1 cellular context compared by ENCODE assay signal in genomic region chr7:100101016-100101862, GRCh38.
TF ChIP-seq lines count a peak whose summit lies in the region.

Gene AP4M1, plus strand, starts transcription at chr7:100101643. Its CDS starts 72 bp downstream, at chr7:100101715.
Gene MCM7, minus strand, starts transcription at chr7:100101397. Its CDS starts 103 bp downstream, at chr7:100101294.

TF ChIP-seq in K562, 482 proteins besides CTCF, POLR2A, EP300 and RAD21 (continued from another document and continues in another):
- TF ChIP-seq DLX4 (CRISPR knock-in tag; IDR thresholded peaks at IDR 0.05) (no peak), RFX7 (CRISPR knock-in tag; IDR thresholded peaks at IDR 0.05) (no peak), CC2D1A (IDR thresholded peaks at IDR 0.05) (no peak), ASH1L (IDR thresholded peaks at IDR 0.05; ENCODE audit: borderline replicate concordance, low read depth, partially characterized antibody) (peak; percentile 77), POLR2B (IDR thresholded peaks at IDR 0.05; ENCODE audit: low read depth, partially characterized antibody) (peak; percentile 88), MECOM (CRISPR knock-in tag; IDR thresholded peaks at IDR 0.05) (no peak), JUNB (CRISPR knock-in tag; conservative IDR thresholded peaks at IDR 0.05) (no peak), BCL6 (CRISPR knock-in tag; IDR thresholded peaks at IDR 0.05) (no peak; the same call in 1 of the 2 replicates), JUND (IDR thresholded peaks at IDR 0.05; ENCODE audit: borderline replicate concordance, low read depth, low read length) (peak; percentile 49; the same call in 1 of the 2 replicates), JUND (tag; IDR thresholded peaks at IDR 0.05; ENCODE audit: borderline replicate concordance, low read depth, low read length) (no peak; the same call in 2 of the 3 replicates), DACH1 (IDR thresholded peaks at IDR 0.05; ENCODE audit: partially characterized antibody) (no peak), ETS2 (tag; IDR thresholded peaks at IDR 0.05; ENCODE audit: borderline replicate concordance, poor library complexity, severe bottlenecking) (no peak), MIER1 (IDR thresholded peaks at IDR 0.05; ENCODE audit: low read depth) (no peak), PYGO2 (tag; IDR thresholded peaks at IDR 0.05) (no peak), IRF9 (tag; IDR thresholded peaks at IDR 0.05) (no peak), ZNF707 (CRISPR knock-in tag; conservative IDR thresholded peaks at IDR 0.05) (no peak), XRCC3 (IDR thresholded peaks at IDR 0.05) (no peak), VEZF1 (CRISPR knock-in tag; IDR thresholded peaks at IDR 0.05) (peak; percentile 92), ZFP91 (CRISPR knock-in tag; IDR thresholded peaks at IDR 0.05) (peak; percentile 98), ZNF511 (CRISPR knock-in tag; IDR thresholded peaks at IDR 0.05) (peak; percentile 97), ARNT (IDR thresholded peaks at IDR 0.05) (no peak), CBX2 (IDR thresholded peaks at IDR 0.05; ENCODE audit: insufficient read depth, low read length, poor library complexity, severe bottlenecking) (no peak), MBD1 (CRISPR knock-in tag; IDR thresholded peaks at IDR 0.05) (no peak), USF2 (CRISPR knock-in tag; IDR thresholded peaks at IDR 0.05) (peak; percentile 100), MGA (IDR thresholded peaks at IDR 0.05) (peak; percentile 96), FOXO4 (CRISPR knock-in tag; IDR thresholded peaks at IDR 0.05) (no peak), ATF1 (CRISPR knock-in tag; IDR thresholded peaks at IDR 0.05) (0 out of 2 replicates have a peak, but pooled peaks have one; percentile 21), ATF1 (tag; IDR thresholded peaks at IDR 0.05) (peak; percentile 78), PRMT5 (CRISPR knock-in tag; IDR thresholded peaks at IDR 0.05) (no peak), CREB3L1 (IDR thresholded peaks at IDR 0.05; ENCODE audit: borderline replicate concordance, low read depth) (no peak; the same call in 1 of the 2 replicates), U2AF1 (optimal IDR thresholded peaks at IDR 0.05; ENCODE audit: low read depth, low read length) (peak; percentile 81), ZNF124 (CRISPR knock-in tag; IDR thresholded peaks at IDR 0.05) (peak; percentile 40; the same call in 1 of the 2 replicates), HNRNPK (IDR thresholded peaks at IDR 0.05; ENCODE audit: low read depth, low read length, poor library complexity, severe bottlenecking) (no peak), BRD9 (IDR thresholded peaks at IDR 0.05; ENCODE audit: low read depth, partially characterized antibody) (peak; percentile 46), ZNF311 (CRISPR knock-in tag; IDR thresholded peaks at IDR 0.05) (no peak)
